ENCODE assay signal across 1 cellular context in genomic region chr3:52056968-52057805, GRCh38.
TF ChIP-seq lines count a peak whose summit lies in the region.

No MANE protein-coding gene starts in this region.

TF ChIP-seq in HEK293, 187 proteins besides CTCF, POLR2A, EP300 and RAD21 (continued from another document):
- TF ChIP-seq PRDM10 (tag by site-specific recombination; IDR thresholded peaks at IDR 0.05) (peak; percentile 95), ZNF121 (tag by site-specific recombination; IDR thresholded peaks at IDR 0.05) (peak; percentile 32; the same call in 1 of the 2 replicates), ZNF692 (tag by site-specific recombination; IDR thresholded peaks at IDR 0.05) (peak; percentile 77), GLI4 (tag by site-specific recombination; IDR thresholded peaks at IDR 0.05) (no peak), KLF10 (tag by site-specific recombination; IDR thresholded peaks at IDR 0.05) (peak; percentile 71; the same call in 1 of the 2 replicates), IKZF3 (tag by site-specific recombination; IDR thresholded peaks at IDR 0.05) (peak; percentile 79), GLIS2 (tag by site-specific recombination; IDR thresholded peaks at IDR 0.05) (peak; percentile 56), ZNF473 (tag by site-specific recombination; IDR thresholded peaks at IDR 0.05) (no peak), ZNF623 (tag by site-specific recombination; IDR thresholded peaks at IDR 0.05) (no peak), ZNF76 (tag by site-specific recombination; IDR thresholded peaks at IDR 0.05; ENCODE audit: borderline replicate concordance, low read depth) (peak; percentile 47; the same call in 1 of the 2 replicates), ZBTB8A (tag by site-specific recombination; IDR thresholded peaks at IDR 0.05) (peak; percentile 88), ZBTB20 (tag by site-specific recombination; IDR thresholded peaks at IDR 0.05) (peak; percentile 47; the same call in 1 of the 2 replicates), ZNF394 (tag by site-specific recombination; IDR thresholded peaks at IDR 0.05; ENCODE audit: borderline replicate concordance) (peak; percentile 21; the same call in 1 of the 2 replicates), KLF16 (tag by site-specific recombination; IDR thresholded peaks at IDR 0.05) (peak; percentile 32; the same call in 1 of the 2 replicates), KLF9 (tag by site-specific recombination; IDR thresholded peaks at IDR 0.05; ENCODE audit: low read depth) (peak; percentile 85), ZNF335 (tag by site-specific recombination; conservative IDR thresholded peaks at IDR 0.05) (peak; percentile 99), ZSCAN30 (tag by site-specific recombination; IDR thresholded peaks at IDR 0.05) (peak; percentile 41; the same call in 1 of the 2 replicates), ZNF366 (tag by site-specific recombination; conservative IDR thresholded peaks at IDR 0.05) (no peak), KLF8 (tag by site-specific recombination; IDR thresholded peaks at IDR 0.05) (peak; percentile 94), PATZ1 (tag by site-specific recombination; IDR thresholded peaks at IDR 0.05) (0 out of 2 replicates have a peak, but pooled peaks have one; percentile 58), ZBTB48 (tag by site-specific recombination; IDR thresholded peaks at IDR 0.05) (0 out of 2 replicates have a peak, but pooled peaks have one; percentile 9), ZNF776 (tag by site-specific recombination; IDR thresholded peaks at IDR 0.05; ENCODE audit: borderline replicate concordance) (no peak), KLF1 (tag by site-specific recombination; IDR thresholded peaks at IDR 0.05) (peak; percentile 52), ZXDB (tag by site-specific recombination; IDR thresholded peaks at IDR 0.05) (peak; percentile 73), ZNF350 (tag by site-specific recombination; IDR thresholded peaks at IDR 0.05) (peak; percentile 99), SP2 (tag by site-specific recombination; IDR thresholded peaks at IDR 0.05) (peak; percentile 97), SP7 (tag by site-specific recombination; IDR thresholded peaks at IDR 0.05) (peak; percentile 61), KLF17 (tag by site-specific recombination; IDR thresholded peaks at IDR 0.05) (0 out of 2 replicates have a peak, but pooled peaks have one; percentile 35), ZFP69B (tag by site-specific recombination; IDR thresholded peaks at IDR 0.05) (peak; percentile 73), ZFHX2 (tag by site-specific recombination; conservative IDR thresholded peaks at IDR 0.05) (peak; percentile 8; the same call in 1 of the 2 replicates), ZNF580 (tag by site-specific recombination; IDR thresholded peaks at IDR 0.05) (no peak; the same call in 1 of the 2 replicates), ZBTB11 (tag by site-specific recombination; conservative IDR thresholded peaks at IDR 0.05; ENCODE audit: low read depth) (peak; percentile 38)
- TF ChIP-seq, protein P1, sequence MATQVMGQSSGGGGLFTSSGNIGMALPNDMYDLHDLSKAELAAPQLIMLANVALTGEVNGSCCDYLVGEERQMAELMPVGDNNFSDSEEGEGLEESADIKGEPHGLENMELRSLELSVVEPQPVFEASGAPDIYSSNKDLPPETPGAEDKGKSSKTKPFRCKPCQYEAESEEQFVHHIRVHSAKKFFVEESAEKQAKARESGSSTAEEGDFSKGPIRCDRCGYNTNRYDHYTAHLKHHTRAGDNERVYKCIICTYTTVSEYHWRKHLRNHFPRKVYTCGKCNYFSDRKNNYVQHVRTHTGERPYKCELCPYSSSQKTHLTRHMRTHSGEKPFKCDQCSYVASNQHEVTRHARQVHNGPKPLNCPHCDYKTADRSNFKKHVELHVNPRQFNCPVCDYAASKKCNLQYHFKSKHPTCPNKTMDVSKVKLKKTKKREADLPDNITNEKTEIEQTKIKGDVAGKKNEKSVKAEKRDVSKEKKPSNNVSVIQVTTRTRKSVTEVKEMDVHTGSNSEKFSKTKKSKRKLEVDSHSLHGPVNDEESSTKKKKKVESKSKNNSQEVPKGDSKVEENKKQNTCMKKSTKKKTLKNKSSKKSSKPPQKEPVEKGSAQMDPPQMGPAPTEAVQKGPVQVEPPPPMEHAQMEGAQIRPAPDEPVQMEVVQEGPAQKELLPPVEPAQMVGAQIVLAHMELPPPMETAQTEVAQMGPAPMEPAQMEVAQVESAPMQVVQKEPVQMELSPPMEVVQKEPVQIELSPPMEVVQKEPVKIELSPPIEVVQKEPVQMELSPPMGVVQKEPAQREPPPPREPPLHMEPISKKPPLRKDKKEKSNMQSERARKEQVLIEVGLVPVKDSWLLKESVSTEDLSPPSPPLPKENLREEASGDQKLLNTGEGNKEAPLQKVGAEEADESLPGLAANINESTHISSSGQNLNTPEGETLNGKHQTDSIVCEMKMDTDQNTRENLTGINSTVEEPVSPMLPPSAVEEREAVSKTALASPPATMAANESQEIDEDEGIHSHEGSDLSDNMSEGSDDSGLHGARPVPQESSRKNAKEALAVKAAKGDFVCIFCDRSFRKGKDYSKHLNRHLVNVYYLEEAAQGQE (tag by site-specific recombination; IDR thresholded peaks at IDR 0.05), result no peak; the same call in 1 of the 2 replicates
- TF ChIP-seq, protein P2, sequence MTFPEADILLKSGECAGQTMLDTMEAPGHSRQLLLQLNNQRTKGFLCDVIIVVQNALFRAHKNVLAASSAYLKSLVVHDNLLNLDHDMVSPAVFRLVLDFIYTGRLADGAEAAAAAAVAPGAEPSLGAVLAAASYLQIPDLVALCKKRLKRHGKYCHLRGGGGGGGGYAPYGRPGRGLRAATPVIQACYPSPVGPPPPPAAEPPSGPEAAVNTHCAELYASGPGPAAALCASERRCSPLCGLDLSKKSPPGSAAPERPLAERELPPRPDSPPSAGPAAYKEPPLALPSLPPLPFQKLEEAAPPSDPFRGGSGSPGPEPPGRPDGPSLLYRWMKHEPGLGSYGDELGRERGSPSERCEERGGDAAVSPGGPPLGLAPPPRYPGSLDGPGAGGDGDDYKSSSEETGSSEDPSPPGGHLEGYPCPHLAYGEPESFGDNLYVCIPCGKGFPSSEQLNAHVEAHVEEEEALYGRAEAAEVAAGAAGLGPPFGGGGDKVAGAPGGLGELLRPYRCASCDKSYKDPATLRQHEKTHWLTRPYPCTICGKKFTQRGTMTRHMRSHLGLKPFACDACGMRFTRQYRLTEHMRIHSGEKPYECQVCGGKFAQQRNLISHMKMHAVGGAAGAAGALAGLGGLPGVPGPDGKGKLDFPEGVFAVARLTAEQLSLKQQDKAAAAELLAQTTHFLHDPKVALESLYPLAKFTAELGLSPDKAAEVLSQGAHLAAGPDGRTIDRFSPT (tag by site-specific recombination; IDR thresholded peaks at IDR 0.05), result peak; percentile 87
- TF ChIP-seq, protein P3, sequence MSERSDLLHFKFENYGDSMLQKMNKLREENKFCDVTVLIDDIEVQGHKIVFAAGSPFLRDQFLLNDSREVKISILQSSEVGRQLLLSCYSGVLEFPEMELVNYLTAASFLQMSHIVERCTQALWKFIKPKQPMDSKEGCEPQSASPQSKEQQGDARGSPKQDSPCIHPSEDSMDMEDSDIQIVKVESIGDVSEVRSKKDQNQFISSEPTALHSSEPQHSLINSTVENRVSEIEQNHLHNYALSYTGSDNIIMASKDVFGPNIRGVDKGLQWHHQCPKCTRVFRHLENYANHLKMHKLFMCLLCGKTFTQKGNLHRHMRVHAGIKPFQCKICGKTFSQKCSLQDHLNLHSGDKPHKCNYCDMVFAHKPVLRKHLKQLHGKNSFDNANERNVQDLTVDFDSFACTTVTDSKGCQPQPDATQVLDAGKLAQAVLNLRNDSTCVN (tag by site-specific recombination; optimal IDR thresholded peaks at IDR 0.05), result peak; percentile 43
- TF ChIP-seq, protein P4, sequence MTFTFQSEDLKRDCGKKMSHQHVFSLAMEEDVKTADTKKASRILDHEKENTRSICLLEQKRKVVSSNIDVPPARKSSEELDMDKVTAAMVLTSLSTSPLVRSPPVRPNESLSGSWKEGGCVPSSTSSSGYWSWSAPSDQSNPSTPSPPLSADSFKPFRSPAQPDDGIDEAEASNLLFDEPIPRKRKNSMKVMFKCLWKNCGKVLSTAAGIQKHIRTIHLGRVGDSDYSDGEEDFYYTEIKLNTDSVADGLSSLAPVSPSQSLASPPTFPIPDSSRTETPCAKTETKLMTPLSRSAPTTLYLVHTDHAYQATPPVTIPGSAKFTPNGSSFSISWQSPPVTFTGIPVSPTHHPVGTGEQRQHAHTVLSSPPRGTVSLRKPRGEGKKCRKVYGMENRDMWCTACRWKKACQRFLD (tag by site-specific recombination; IDR thresholded peaks at IDR 0.05), result no peak
